1 cellular context compared by ENCODE assay signal in the genomic region with DNA sequence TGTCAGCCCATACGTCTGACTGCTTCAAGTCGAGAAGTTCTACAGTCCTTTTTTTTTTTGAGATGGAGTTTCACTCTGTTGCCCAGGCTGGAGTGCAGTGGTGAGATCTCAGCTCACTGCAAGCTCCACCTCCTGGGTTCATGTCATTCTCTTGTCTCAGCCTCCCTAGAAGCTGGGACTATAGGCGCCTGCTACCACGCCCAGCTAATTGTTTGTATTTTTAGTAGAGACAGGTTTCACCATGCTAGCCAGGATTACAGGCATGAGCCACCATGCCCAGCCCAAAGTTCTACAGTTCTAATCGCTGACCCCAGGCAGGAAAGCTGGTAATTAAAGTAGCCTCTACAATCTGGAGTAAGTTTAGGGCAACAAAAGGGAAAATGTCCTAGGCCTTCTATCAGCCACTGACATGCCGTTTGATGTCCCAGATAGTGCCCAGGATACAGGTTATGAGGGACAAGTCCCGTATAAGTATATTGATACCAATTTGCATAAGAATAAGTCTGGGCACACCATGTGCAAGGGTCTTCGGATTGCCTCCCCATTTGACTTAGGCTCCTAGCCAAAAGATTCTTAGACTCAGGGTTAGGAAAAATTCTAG.
TF ChIP-seq lines count a peak whose summit lies in the region.

No MANE protein-coding gene starts in this region.

TF ChIP-seq in GM23338, 12 proteins besides CTCF, POLR2A, EP300 and RAD21 (continued from another document):
- TF ChIP-seq JUNB (IDR thresholded peaks at IDR 0.05; ENCODE audit: unreplicated experiment) (no peak), EZH2 (IDR thresholded peaks at IDR 0.05; ENCODE audit: low read depth, unreplicated experiment) (no peak), NANOG (IDR thresholded peaks at IDR 0.05; ENCODE audit: borderline replicate concordance) (no peak)
- TF ChIP-seq, protein P1, sequence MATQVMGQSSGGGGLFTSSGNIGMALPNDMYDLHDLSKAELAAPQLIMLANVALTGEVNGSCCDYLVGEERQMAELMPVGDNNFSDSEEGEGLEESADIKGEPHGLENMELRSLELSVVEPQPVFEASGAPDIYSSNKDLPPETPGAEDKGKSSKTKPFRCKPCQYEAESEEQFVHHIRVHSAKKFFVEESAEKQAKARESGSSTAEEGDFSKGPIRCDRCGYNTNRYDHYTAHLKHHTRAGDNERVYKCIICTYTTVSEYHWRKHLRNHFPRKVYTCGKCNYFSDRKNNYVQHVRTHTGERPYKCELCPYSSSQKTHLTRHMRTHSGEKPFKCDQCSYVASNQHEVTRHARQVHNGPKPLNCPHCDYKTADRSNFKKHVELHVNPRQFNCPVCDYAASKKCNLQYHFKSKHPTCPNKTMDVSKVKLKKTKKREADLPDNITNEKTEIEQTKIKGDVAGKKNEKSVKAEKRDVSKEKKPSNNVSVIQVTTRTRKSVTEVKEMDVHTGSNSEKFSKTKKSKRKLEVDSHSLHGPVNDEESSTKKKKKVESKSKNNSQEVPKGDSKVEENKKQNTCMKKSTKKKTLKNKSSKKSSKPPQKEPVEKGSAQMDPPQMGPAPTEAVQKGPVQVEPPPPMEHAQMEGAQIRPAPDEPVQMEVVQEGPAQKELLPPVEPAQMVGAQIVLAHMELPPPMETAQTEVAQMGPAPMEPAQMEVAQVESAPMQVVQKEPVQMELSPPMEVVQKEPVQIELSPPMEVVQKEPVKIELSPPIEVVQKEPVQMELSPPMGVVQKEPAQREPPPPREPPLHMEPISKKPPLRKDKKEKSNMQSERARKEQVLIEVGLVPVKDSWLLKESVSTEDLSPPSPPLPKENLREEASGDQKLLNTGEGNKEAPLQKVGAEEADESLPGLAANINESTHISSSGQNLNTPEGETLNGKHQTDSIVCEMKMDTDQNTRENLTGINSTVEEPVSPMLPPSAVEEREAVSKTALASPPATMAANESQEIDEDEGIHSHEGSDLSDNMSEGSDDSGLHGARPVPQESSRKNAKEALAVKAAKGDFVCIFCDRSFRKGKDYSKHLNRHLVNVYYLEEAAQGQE (IDR thresholded peaks at IDR 0.05; ENCODE audit: unreplicated experiment), result no peak
- TF ChIP-seq, protein P2, sequence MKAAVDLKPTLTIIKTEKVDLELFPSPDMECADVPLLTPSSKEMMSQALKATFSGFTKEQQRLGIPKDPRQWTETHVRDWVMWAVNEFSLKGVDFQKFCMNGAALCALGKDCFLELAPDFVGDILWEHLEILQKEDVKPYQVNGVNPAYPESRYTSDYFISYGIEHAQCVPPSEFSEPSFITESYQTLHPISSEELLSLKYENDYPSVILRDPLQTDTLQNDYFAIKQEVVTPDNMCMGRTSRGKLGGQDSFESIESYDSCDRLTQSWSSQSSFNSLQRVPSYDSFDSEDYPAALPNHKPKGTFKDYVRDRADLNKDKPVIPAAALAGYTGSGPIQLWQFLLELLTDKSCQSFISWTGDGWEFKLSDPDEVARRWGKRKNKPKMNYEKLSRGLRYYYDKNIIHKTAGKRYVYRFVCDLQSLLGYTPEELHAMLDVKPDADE (IDR thresholded peaks at IDR 0.05), result no peak
